ENCODE assay signal across 8 cellular contexts in the genomic region with DNA sequence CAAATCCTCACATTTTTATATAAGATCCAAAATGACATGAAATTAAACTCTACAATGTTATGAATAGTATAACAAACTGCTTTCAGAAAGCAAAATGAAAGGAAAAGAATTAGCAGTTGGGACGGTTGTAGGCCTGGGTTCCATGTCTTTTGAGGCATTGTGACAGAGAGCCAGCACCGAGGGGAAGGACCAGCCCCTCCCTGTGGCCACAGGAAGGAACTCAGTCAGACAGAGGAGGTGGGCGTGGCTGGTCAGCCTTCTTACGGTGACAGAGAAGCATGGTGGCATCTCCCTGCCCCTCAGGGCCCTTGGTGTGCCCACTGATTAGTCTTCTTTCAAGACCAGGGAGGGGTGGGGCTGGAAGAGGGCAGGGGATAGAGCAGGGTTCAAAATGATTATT. TPM values are rescaled to one million over a fixed set of nuclear protein-coding genes. Genes with fewer than 3 reads are reported as not detected.
DNase-seq lines count a peak whose midpoint lies in the region; ATAC-seq and TF ChIP-seq lines count a peak whose summit lies in the region.

No MANE protein-coding gene starts in this region.

- no TSS peak for BruUV-seq in MCF 10A (replicated peaks; lab: Mats Ljungman, UMichigan)

- DNase-seq in MCF 10A (ENCODE audit: unreplicated experiment) = peak; percentile 60
- no peak for DNase-seq in breast epithelium (ENCODE audit: low spot score in 2 of 2)
- DNase-seq in Peyer's patch = peak in 2 of 3 donors; percentile 58 to 73
- DNase-seq in activated naive CD8-positive, alpha-beta T cell treated with anti-CD3 and anti-CD28 coated beads, Interleukin-2, amount 50 U/mL, for 24 hours = peak; percentile 30
- DNase-seq in left lobe of liver (ENCODE audit: low spot score) = no peak
- DNase-seq in omental fat pad (ENCODE audit: low spot score) = no peak
- no peak for DNase-seq in NCI-H345 (lab: John Stamatoyannopoulos, UW)

- POLR2A ChIA-PET in MCF 10A (lab: Yijun Ruan, JAX) = no interaction called here

- peak; percentile 72 for ATAC-seq in HG03103 (IDR thresholded peaks at IDR 0.05; ENCODE audit: low read depth, unreplicated experiment)
- no peak for ATAC-seq in activated naive CD8-positive, alpha-beta T cell treated with anti-CD3 and anti-CD28 coated beads, Interleukin-2, amount 50 U/mL, for 24 hours
- ATAC-seq in left lobe of liver = peak; percentile 51
- no peak for ATAC-seq in omental fat pad (ENCODE audit: low FRiP score)

- H3K9me3 Mint-ChIP-seq in MCF 10A (ENCODE audit: unreplicated experiment) = no peaks in the 10 kb centered on the region
- no peaks in the 10 kb centered on the region for H3K9me3 Mint-ChIP-seq in activated naive CD8-positive, alpha-beta T cell treated with anti-CD3 and anti-CD28 coated beads, Interleukin-2, amount 50 U/mL, for 24 hours

- H3K36me3 Mint-ChIP-seq in MCF 10A (ENCODE audit: insufficient read depth, unreplicated experiment) = peaks cover 37% of the 10 kb centered on the region
- peaks cover 7% of the 10 kb centered on the region for H3K36me3 Mint-ChIP-seq in activated naive CD8-positive, alpha-beta T cell treated with anti-CD3 and anti-CD28 coated beads, Interleukin-2, amount 50 U/mL, for 24 hours (ENCODE audit: low read depth)

- TF ChIP-seq POLR2A in breast epithelium (IDR thresholded peaks at IDR 0.05) (no peak), Peyer's patch (IDR thresholded peaks at IDR 0.05) (no peak)

- H3K27me3 ChIP-seq in breast epithelium (no peaks in the 10 kb centered on the region), Peyer's patch (no peaks in the 10 kb centered on the region)

- intact Hi-C loops in MCF 10A (cut with micrococcal nuclease) (no loop called here), breast epithelium (cut with DNase I; ENCODE audit: low total_unique reads) (no loop called here)

- H3K27ac ChIP-seq in breast epithelium = no peak overlapping the region
- H3K27ac ChIP-seq in Peyer's patch = no peak overlapping the region

- TF ChIP-seq CTCF in MCF 10A (IDR thresholded peaks at IDR 0.05; ENCODE audit: unreplicated experiment) (peak; percentile 28), breast epithelium (IDR thresholded peaks at IDR 0.05) (no peak), Peyer's patch (IDR thresholded peaks at IDR 0.05) (peak in 4 of 6 experiments; percentile 16 to 35 (median 32)), omental fat pad (IDR thresholded peaks at IDR 0.05) (no peak)

- peaks cover 19% of the 10 kb centered on the region for H3K4me1 Mint-ChIP-seq in MCF 10A (ENCODE audit: insufficient read depth, unreplicated experiment)
- H3K4me1 Mint-ChIP-seq in activated naive CD8-positive, alpha-beta T cell treated with anti-CD3 and anti-CD28 coated beads, Interleukin-2, amount 50 U/mL, for 24 hours = peaks cover 40% of the 10 kb centered on the region

- H3K4me1 ChIP-seq in breast epithelium = peaks cover 0 to 6% of the 10 kb centered on the region in 2 donors
- H3K4me1 ChIP-seq in Peyer's patch = peaks cover 0 to 17% (median 5%) of the 10 kb centered on the region in 4 donors

- no peak overlapping the region for H3K27ac Mint-ChIP-seq in MCF 10A (ENCODE audit: low read depth, unreplicated experiment)
- H3K27ac Mint-ChIP-seq in activated naive CD8-positive, alpha-beta T cell treated with anti-CD3 and anti-CD28 coated beads, Interleukin-2, amount 50 U/mL, for 24 hours = no peak overlapping the region

- H3K36me3 ChIP-seq in breast epithelium (peaks cover 5% of the 10 kb centered on the region), Peyer's patch (peaks cover 0 to 27% (median 0%) of the 10 kb centered on the region in 3 donors)

- CTCF ChIA-PET in MCF 10A (lab: Yijun Ruan, JAX) = no interaction called here

- H3K4me3 ChIP-seq in breast epithelium (no peak overlapping the region), Peyer's patch (no peak overlapping the region)

- H3K4me3 Mint-ChIP-seq in MCF 10A (ENCODE audit: unreplicated experiment) = no peak overlapping the region
- no peak overlapping the region for H3K4me3 Mint-ChIP-seq in activated naive CD8-positive, alpha-beta T cell treated with anti-CD3 and anti-CD28 coated beads, Interleukin-2, amount 50 U/mL, for 24 hours

- H3K9me3 ChIP-seq in breast epithelium (no peaks in the 10 kb centered on the region), Peyer's patch (no peaks in the 10 kb centered on the region)

- no peaks in the 10 kb centered on the region for H3K27me3 Mint-ChIP-seq in MCF 10A (ENCODE audit: insufficient read depth, unreplicated experiment)
- no peaks in the 10 kb centered on the region for H3K27me3 Mint-ChIP-seq in activated naive CD8-positive, alpha-beta T cell treated with anti-CD3 and anti-CD28 coated beads, Interleukin-2, amount 50 U/mL, for 24 hours

RNA-seq across cellular contexts. Expression of a gene that starts 5.7 kb away (rescaled TPM):
- 12.6 and 16.3 TPM in 2 replicates for total RNA-seq in MCF 10A (2022)
- total RNA-seq in breast epithelium = 1 to 10 TPM; 6.2 to 7.2 (median 6.4) TPM
- 10 to 100 TPM in 2 of 4 donors, 1 to 10 TPM in 2; 3.3 to 12.1 (median 8.4) TPM for total RNA-seq in Peyer's patch
- 3.6 TPM for total RNA-seq in left lobe of liver
- 1 to 10 TPM; 3.2 to 9.1 (median 5.6) TPM for total RNA-seq in omental fat pad

RNA-seq across cellular contexts. Expression of a gene that starts 6.4 kb away (rescaled TPM):
- total RNA-seq in MCF 10A (2022) = 49.2 and 57.1 TPM in 2 replicates
- total RNA-seq in breast epithelium = 10 to 100 TPM; 14.5 to 37.0 (median 26.4) TPM
- 10 to 100 TPM; 25.6 to 80.0 (median 42.7) TPM for total RNA-seq in Peyer's patch
- 28.4 TPM for total RNA-seq in left lobe of liver
- total RNA-seq in omental fat pad = 10 to 100 TPM; 18.8 to 42.5 (median 33.4) TPM

RNA-seq across cellular contexts. Expression of a gene that starts 23.9 kb away (rescaled TPM):
- 0.17 TPM in 1 of 2 replicates, not detected in the other for total RNA-seq in MCF 10A (2022)
- total RNA-seq in breast epithelium = not detected
- 1 to 10 TPM in 2 of 4 donors, not detected in 2; 1.1 to 2.8 TPM for total RNA-seq in Peyer's patch
- total RNA-seq in left lobe of liver = not detected
- not detected for total RNA-seq in omental fat pad

RNA-seq across cellular contexts. Expression of a gene that starts 30.8 kb away (rescaled TPM):
- total RNA-seq in MCF 10A (2022) = 1.3 and 1.7 TPM in 2 replicates
- total RNA-seq in breast epithelium = 1 to 10 TPM; 4.6 to 5.3 (median 4.8) TPM
- total RNA-seq in Peyer's patch = 100 to 1,000 TPM in 3 of 4 donors, 10 to 100 TPM in 1; 13.2 to 142 (median 134) TPM
- total RNA-seq in left lobe of liver = 39.5 TPM
- total RNA-seq in omental fat pad = 10 to 100 TPM in 3 of 4 donors, 1 to 10 TPM in 1; 5.5 to 15.2 (median 14.4) TPM

Comparison
In these comparisons a context has a peak if more than half of its experiments do, and no peak if none do; other contexts are left out.
1. DNase-seq: peak in MCF 10A (single experiment), Peyer's patch (2 of 3) and activated naive CD8-positive, alpha-beta T cell treated with anti-CD3 and anti-CD28 coated beads, Interleukin-2, amount 50 U/mL, for 24 hours (single experiment); none in breast epithelium (0 of 2), left lobe of liver (single experiment), omental fat pad (single experiment) and NCI-H345 (single experiment).
2. CTCF ChIP-seq: peak in MCF 10A (single experiment) and Peyer's patch (4 of 6); none in breast epithelium (0 of 3) and omental fat pad (0 of 3).
3. ATAC-seq: peak in HG03103 (single experiment) and left lobe of liver (single experiment); none in activated naive CD8-positive, alpha-beta T cell treated with anti-CD3 and anti-CD28 coated beads, Interleukin-2, amount 50 U/mL, for 24 hours (single experiment) and omental fat pad (single experiment).